Comparison of ENCODE assay signal across 10 cellular contexts in genomic region chr20:35870541-35871307, GRCh38.
A peak's percentile ranks its signal among the peaks of the same experiment; 100 is the strongest.
DNase-seq lines count a peak whose midpoint lies in the region; ATAC-seq and TF ChIP-seq lines count a peak whose summit lies in the region.
"Had no signal": no experiment of that assay in that cellular context is flagged by ENCODE, and none has a peak within 500 bp of the region (broad histone marks: within the 10 kb centered on the region; RNA-seq: fewer than 3 reads in every experiment).

No MANE protein-coding gene starts in this region.

- H3K27me3 ChIP-seq in foreskin keratinocyte = no peaks in the 10 kb centered on the region

- H3K4me3 Mint-ChIP-seq in HFFc6 = peak overlapping the region; percentile 67
- no peak overlapping the region for H3K4me3 Mint-ChIP-seq in activated CD8-positive, alpha-beta T cell treated with anti-CD3 and anti-CD28 coated beads for 36 hours
- H3K4me3 Mint-ChIP-seq in stimulated activated naive B cell treated with anti-CD40 and anti-IgM and Interleukin-4, amounts not matched to agents 10 μg/mL and 1 μg/mL and 100 μg/mL, for 72 hours = no peak overlapping the region
- H3K4me3 Mint-ChIP-seq: activated naive CD8-positive, alpha-beta T cell treated with anti-CD3 and anti-CD28 coated beads, Interleukin-2, amount 10 ng/mL, durations not matched to agents 7 days and 5 days; naive thymus-derived CD4-positive, alpha-beta T cell had no signal

- H3K27me3 Mint-ChIP-seq in HFFc6 (ENCODE audit: insufficient read depth) = peaks cover 2% of the 10 kb centered on the region; the same call in 1 of the 2 replicates
- no peaks in the 10 kb centered on the region for H3K27me3 Mint-ChIP-seq in activated CD8-positive, alpha-beta T cell treated with anti-CD3 and anti-CD28 coated beads for 36 hours
- H3K27me3 Mint-ChIP-seq in stimulated activated naive B cell treated with anti-CD40 and anti-IgM and Interleukin-4, amounts not matched to agents 10 μg/mL and 1 μg/mL and 100 μg/mL, for 72 hours = no peaks in the 10 kb centered on the region
- H3K27me3 Mint-ChIP-seq: activated naive CD8-positive, alpha-beta T cell treated with anti-CD3 and anti-CD28 coated beads, Interleukin-2, amount 10 ng/mL, durations not matched to agents 7 days and 5 days; naive thymus-derived CD4-positive, alpha-beta T cell had no signal

- H3K4me1 ChIP-seq in foreskin keratinocyte = peaks cover 36% of the 10 kb centered on the region

- POLR2A ChIA-PET in activated CD8-positive, alpha-beta T cell treated with anti-CD3 and anti-CD28 coated beads for 36 hours (lab: Charles Lee) = no interaction called here

- no peak for DNase-seq in HFFc6
- DNase-seq in activated CD8-positive, alpha-beta T cell treated with anti-CD3 and anti-CD28 coated beads for 36 hours = no peak
- DNase-seq in foreskin keratinocyte = peak; percentile 42 to 75
- DNase-seq in stimulated activated naive B cell treated with anti-CD40 and anti-IgM and Interleukin-4, amounts not matched to agents 10 μg/mL and 1 μg/mL and 100 μg/mL, for 72 hours = no peak
- DNase-seq in GM03348 (ENCODE audit: low spot score) = no peak
- DNase-seq in posterior vena cava (ENCODE audit: low spot score) = no peak
- DNase-seq: activated naive CD8-positive, alpha-beta T cell treated with anti-CD3 and anti-CD28 coated beads, Interleukin-2, amount 10 ng/mL, durations not matched to agents 7 days and 5 days; naive thymus-derived CD4-positive, alpha-beta T cell; NCI-H1417 had no signal

- H3K36me3 Mint-ChIP-seq in HFFc6 (ENCODE audit: low read depth) = peaks cover 14% of the 10 kb centered on the region
- H3K36me3 Mint-ChIP-seq in activated CD8-positive, alpha-beta T cell treated with anti-CD3 and anti-CD28 coated beads for 36 hours (ENCODE audit: low read depth) = peaks cover 14% of the 10 kb centered on the region
- peaks cover 21 to 28% of the 10 kb centered on the region in 2 donors for H3K36me3 Mint-ChIP-seq in stimulated activated naive B cell treated with anti-CD40 and anti-IgM and Interleukin-4, amounts not matched to agents 10 μg/mL and 1 μg/mL and 100 μg/mL, for 72 hours

- ATAC-seq in activated CD8-positive, alpha-beta T cell treated with anti-CD3 and anti-CD28 coated beads for 36 hours = no peak
- ATAC-seq in foreskin keratinocyte (peak; percentile 41), HG03521 (IDR thresholded peaks at IDR 0.05; ENCODE audit: unreplicated experiment) (no peak)
- no peak for ATAC-seq in stimulated activated naive B cell treated with anti-CD40 and anti-IgM and Interleukin-4, amounts not matched to agents 10 μg/mL and 1 μg/mL and 100 μg/mL, for 72 hours (replicated peaks)
- ATAC-seq: naive thymus-derived CD4-positive, alpha-beta T cell had no signal

- TF ChIP-seq CTCF in HFFc6 (IDR thresholded peaks at IDR 0.05) = no peak
- TF ChIP-seq CTCF in activated CD8-positive, alpha-beta T cell treated with anti-CD3 and anti-CD28 coated beads for 36 hours (IDR thresholded peaks at IDR 0.05) = no peak
- no peak for TF ChIP-seq CTCF in foreskin keratinocyte (conservative IDR thresholded peaks at IDR 0.05)

- intact Hi-C loops in activated CD8-positive, alpha-beta T cell treated with anti-CD3 and anti-CD28 coated beads for 36 hours (cut with micrococcal nuclease) = no loop called here
- intact Hi-C loops in posterior vena cava (cut with DNase I) = no loop called here

- H3K9me3 Mint-ChIP-seq in HFFc6 = no peaks in the 10 kb centered on the region
- no peaks in the 10 kb centered on the region for H3K9me3 Mint-ChIP-seq in activated CD8-positive, alpha-beta T cell treated with anti-CD3 and anti-CD28 coated beads for 36 hours
- no peaks in the 10 kb centered on the region for H3K9me3 Mint-ChIP-seq in stimulated activated naive B cell treated with anti-CD40 and anti-IgM and Interleukin-4, amounts not matched to agents 10 μg/mL and 1 μg/mL and 100 μg/mL, for 72 hours
- H3K9me3 Mint-ChIP-seq: activated naive CD8-positive, alpha-beta T cell treated with anti-CD3 and anti-CD28 coated beads, Interleukin-2, amount 10 ng/mL, durations not matched to agents 7 days and 5 days; naive thymus-derived CD4-positive, alpha-beta T cell had no signal

- H3K27ac ChIP-seq in foreskin keratinocyte = peak overlapping the region; percentile 59

- H3K4me1 Mint-ChIP-seq in HFFc6 (ENCODE audit: low read depth) = peaks cover 60% of the 10 kb centered on the region
- peaks cover 3% of the 10 kb centered on the region for H3K4me1 Mint-ChIP-seq in activated CD8-positive, alpha-beta T cell treated with anti-CD3 and anti-CD28 coated beads for 36 hours (ENCODE audit: low read depth)
- H3K4me1 Mint-ChIP-seq in stimulated activated naive B cell treated with anti-CD40 and anti-IgM and Interleukin-4, amounts not matched to agents 10 μg/mL and 1 μg/mL and 100 μg/mL, for 72 hours = peaks cover 0 to 5% of the 10 kb centered on the region in 2 donors

- CTCF ChIA-PET in activated CD8-positive, alpha-beta T cell treated with anti-CD3 and anti-CD28 coated beads for 36 hours (lab: Charles Lee) = no interaction called here

- peak overlapping the region; percentile 56 for H3K27ac Mint-ChIP-seq in HFFc6
- peak overlapping the region; percentile 4 for H3K27ac Mint-ChIP-seq in activated CD8-positive, alpha-beta T cell treated with anti-CD3 and anti-CD28 coated beads for 36 hours
- H3K27ac Mint-ChIP-seq in stimulated activated naive B cell treated with anti-CD40 and anti-IgM and Interleukin-4, amounts not matched to agents 10 μg/mL and 1 μg/mL and 100 μg/mL, for 72 hours = peak overlapping the region; percentile 2
- H3K27ac Mint-ChIP-seq: activated naive CD8-positive, alpha-beta T cell treated with anti-CD3 and anti-CD28 coated beads, Interleukin-2, amount 10 ng/mL, durations not matched to agents 7 days and 5 days had no signal

Comparison
In these comparisons a context has a peak if more than half of its experiments do, and no peak if none do; other contexts are left out.
1. DNase-seq: peak in foreskin keratinocyte (2 of 2); none in HFFc6 (single experiment), activated CD8-positive, alpha-beta T cell treated with anti-CD3 and anti-CD28 coated beads for 36 hours (single experiment), stimulated activated naive B cell treated with anti-CD40 and anti-IgM and Interleukin-4, amounts not matched to agents 10 μg/mL and 1 μg/mL and 100 μg/mL, for 72 hours (single experiment), GM03348 (single experiment) and posterior vena cava (single experiment).
2. H3K27ac Mint-ChIP-seq: peak in every context shown above with its lines; median percentile 56 in HFFc6; 4 in activated CD8-positive, alpha-beta T cell treated with anti-CD3 and anti-CD28 coated beads for 36 hours; 2 in stimulated activated naive B cell treated with anti-CD40 and anti-IgM and Interleukin-4, amounts not matched to agents 10 μg/mL and 1 μg/mL and 100 μg/mL, for 72 hours.